ENCODE assay signal across 1 cellular context in genomic region chr17:72092710-72093322, GRCh38.
TF ChIP-seq lines count a peak whose summit lies in the region.

No MANE protein-coding gene starts in this region.

TF ChIP-seq in HepG2, 621 proteins besides CTCF, POLR2A, EP300 and RAD21 (continued from another document and continues in another):
- TF ChIP-seq TIGD3 (CRISPR knock-in tag; IDR thresholded peaks at IDR 0.05; ENCODE audit: borderline replicate concordance) (no peak), ZNF558 (CRISPR knock-in tag; IDR thresholded peaks at IDR 0.05; ENCODE audit: borderline replicate concordance) (peak; percentile 24; the same call in 1 of the 2 replicates), MLLT10 (CRISPR knock-in tag; IDR thresholded peaks at IDR 0.05) (no peak), ZNF83 (CRISPR knock-in tag; IDR thresholded peaks at IDR 0.05; ENCODE audit: borderline replicate concordance) (no peak), TP53 (CRISPR knock-in tag; conservative IDR thresholded peaks at IDR 0.05) (no peak), ZNF451 (CRISPR knock-in tag; IDR thresholded peaks at IDR 0.05) (peak; percentile 45; the same call in 1 of the 2 replicates), HNRNPLL (IDR thresholded peaks at IDR 0.05; ENCODE audit: low read depth, low read length, poor library complexity, severe bottlenecking) (no peak), ZNF362 (CRISPR knock-in tag; IDR thresholded peaks at IDR 0.05; ENCODE audit: borderline replicate concordance) (peak; percentile 48; the same call in 1 of the 2 replicates), ZNF205 (CRISPR knock-in tag; IDR thresholded peaks at IDR 0.05) (peak; percentile 62; the same call in 1 of the 2 replicates), CBX1 (IDR thresholded peaks at IDR 0.05; ENCODE audit: low read depth) (no peak), TBX3 (IDR thresholded peaks at IDR 0.05; ENCODE audit: borderline replicate concordance) (peak; percentile 79; the same call in 1 of the 2 replicates), ZNF891 (CRISPR knock-in tag; IDR thresholded peaks at IDR 0.05) (no peak), ZBTB42 (CRISPR knock-in tag; IDR thresholded peaks at IDR 0.05) (peak; percentile 99), THAP9 (CRISPR knock-in tag; IDR thresholded peaks at IDR 0.05; ENCODE audit: borderline replicate concordance) (no peak), PAX8 (CRISPR knock-in tag; IDR thresholded peaks at IDR 0.05; ENCODE audit: borderline replicate concordance) (no peak), ZNF232 (CRISPR knock-in tag; IDR thresholded peaks at IDR 0.05; ENCODE audit: borderline replicate concordance) (peak; percentile 56; the same call in 1 of the 2 replicates), PHF5A (CRISPR knock-in tag; IDR thresholded peaks at IDR 0.05; ENCODE audit: low read depth, unreplicated experiment) (no peak), NCOA1 (CRISPR knock-in tag; IDR thresholded peaks at IDR 0.05) (peak; percentile 93), ZNF790 (CRISPR knock-in tag; IDR thresholded peaks at IDR 0.05; ENCODE audit: borderline replicate concordance) (no peak), ZNF615 (CRISPR knock-in tag; IDR thresholded peaks at IDR 0.05; ENCODE audit: borderline replicate concordance) (no peak), MED13 (CRISPR knock-in tag; IDR thresholded peaks at IDR 0.05) (peak; percentile 83), NAIF1 (CRISPR knock-in tag; IDR thresholded peaks at IDR 0.05; ENCODE audit: borderline replicate concordance) (no peak; the same call in 1 of the 2 replicates), TARDBP (CRISPR knock-in tag; IDR thresholded peaks at IDR 0.05) (peak; percentile 93), NR3C1 (CRISPR knock-in tag; IDR thresholded peaks at IDR 0.05) (no peak), ZNF253 (CRISPR knock-in tag; IDR thresholded peaks at IDR 0.05; ENCODE audit: borderline replicate concordance) (no peak), ZBTB21 (CRISPR knock-in tag; IDR thresholded peaks at IDR 0.05) (0 out of 2 replicates have a peak, but pooled peaks have one; percentile 20), ZNF567 (CRISPR knock-in tag; IDR thresholded peaks at IDR 0.05; ENCODE audit: borderline replicate concordance) (peak; percentile 47; the same call in 1 of the 2 replicates), ZFX (CRISPR knock-in tag; IDR thresholded peaks at IDR 0.05; ENCODE audit: low read depth) (no peak), ZNF121 (CRISPR knock-in tag; IDR thresholded peaks at IDR 0.05) (no peak), ZNF446 (CRISPR knock-in tag; IDR thresholded peaks at IDR 0.05) (no peak), ZNF407 (CRISPR knock-in tag; IDR thresholded peaks at IDR 0.05; ENCODE audit: not compliant biosample characterization) (no peak), ZMAT5 (CRISPR knock-in tag; IDR thresholded peaks at IDR 0.05; ENCODE audit: borderline replicate concordance, low read depth) (no peak)
- TF ChIP-seq, protein P1, sequence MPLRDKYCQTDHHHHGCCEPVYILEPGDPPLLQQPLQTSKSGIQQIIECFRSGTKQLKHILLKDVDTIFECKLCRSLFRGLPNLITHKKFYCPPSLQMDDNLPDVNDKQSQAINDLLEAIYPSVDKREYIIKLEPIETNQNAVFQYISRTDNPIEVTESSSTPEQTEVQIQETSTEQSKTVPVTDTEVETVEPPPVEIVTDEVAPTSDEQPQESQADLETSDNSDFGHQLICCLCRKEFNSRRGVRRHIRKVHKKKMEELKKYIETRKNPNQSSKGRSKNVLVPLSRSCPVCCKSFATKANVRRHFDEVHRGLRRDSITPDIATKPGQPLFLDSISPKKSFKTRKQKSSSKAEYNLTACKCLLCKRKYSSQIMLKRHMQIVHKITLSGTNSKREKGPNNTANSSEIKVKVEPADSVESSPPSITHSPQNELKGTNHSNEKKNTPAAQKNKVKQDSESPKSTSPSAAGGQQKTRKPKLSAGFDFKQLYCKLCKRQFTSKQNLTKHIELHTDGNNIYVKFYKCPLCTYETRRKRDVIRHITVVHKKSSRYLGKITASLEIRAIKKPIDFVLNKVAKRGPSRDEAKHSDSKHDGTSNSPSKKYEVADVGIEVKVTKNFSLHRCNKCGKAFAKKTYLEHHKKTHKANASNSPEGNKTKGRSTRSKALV (CRISPR knock-in tag; IDR thresholded peaks at IDR 0.05), result no peak
- TF ChIP-seq, protein P2, sequence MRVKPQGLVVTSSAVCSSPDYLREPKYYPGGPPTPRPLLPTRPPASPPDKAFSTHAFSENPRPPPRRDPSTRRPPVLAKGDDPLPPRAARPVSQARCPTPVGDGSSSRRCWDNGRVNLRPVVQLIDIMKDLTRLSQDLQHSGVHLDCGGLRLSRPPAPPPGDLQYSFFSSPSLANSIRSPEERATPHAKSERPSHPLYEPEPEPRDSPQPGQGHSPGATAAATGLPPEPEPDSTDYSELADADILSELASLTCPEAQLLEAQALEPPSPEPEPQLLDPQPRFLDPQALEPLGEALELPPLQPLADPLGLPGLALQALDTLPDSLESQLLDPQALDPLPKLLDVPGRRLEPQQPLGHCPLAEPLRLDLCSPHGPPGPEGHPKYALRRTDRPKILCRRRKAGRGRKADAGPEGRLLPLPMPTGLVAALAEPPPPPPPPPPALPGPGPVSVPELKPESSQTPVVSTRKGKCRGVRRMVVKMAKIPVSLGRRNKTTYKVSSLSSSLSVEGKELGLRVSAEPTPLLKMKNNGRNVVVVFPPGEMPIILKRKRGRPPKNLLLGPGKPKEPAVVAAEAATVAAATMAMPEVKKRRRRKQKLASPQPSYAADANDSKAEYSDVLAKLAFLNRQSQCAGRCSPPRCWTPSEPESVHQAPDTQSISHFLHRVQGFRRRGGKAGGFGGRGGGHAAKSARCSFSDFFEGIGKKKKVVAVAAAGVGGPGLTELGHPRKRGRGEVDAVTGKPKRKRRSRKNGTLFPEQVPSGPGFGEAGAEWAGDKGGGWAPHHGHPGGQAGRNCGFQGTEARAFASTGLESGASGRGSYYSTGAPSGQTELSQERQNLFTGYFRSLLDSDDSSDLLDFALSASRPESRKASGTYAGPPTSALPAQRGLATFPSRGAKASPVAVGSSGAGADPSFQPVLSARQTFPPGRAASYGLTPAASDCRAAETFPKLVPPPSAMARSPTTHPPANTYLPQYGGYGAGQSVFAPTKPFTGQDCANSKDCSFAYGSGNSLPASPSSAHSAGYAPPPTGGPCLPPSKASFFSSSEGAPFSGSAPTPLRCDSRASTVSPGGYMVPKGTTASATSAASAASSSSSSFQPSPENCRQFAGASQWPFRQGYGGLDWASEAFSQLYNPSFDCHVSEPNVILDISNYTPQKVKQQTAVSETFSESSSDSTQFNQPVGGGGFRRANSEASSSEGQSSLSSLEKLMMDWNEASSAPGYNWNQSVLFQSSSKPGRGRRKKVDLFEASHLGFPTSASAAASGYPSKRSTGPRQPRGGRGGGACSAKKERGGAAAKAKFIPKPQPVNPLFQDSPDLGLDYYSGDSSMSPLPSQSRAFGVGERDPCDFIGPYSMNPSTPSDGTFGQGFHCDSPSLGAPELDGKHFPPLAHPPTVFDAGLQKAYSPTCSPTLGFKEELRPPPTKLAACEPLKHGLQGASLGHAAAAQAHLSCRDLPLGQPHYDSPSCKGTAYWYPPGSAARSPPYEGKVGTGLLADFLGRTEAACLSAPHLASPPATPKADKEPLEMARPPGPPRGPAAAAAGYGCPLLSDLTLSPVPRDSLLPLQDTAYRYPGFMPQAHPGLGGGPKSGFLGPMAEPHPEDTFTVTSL (CRISPR knock-in tag; IDR thresholded peaks at IDR 0.05; ENCODE audit: borderline replicate concordance), result peak; percentile 96; the same call in 1 of the 2 replicates
- TF ChIP-seq, protein P3, sequence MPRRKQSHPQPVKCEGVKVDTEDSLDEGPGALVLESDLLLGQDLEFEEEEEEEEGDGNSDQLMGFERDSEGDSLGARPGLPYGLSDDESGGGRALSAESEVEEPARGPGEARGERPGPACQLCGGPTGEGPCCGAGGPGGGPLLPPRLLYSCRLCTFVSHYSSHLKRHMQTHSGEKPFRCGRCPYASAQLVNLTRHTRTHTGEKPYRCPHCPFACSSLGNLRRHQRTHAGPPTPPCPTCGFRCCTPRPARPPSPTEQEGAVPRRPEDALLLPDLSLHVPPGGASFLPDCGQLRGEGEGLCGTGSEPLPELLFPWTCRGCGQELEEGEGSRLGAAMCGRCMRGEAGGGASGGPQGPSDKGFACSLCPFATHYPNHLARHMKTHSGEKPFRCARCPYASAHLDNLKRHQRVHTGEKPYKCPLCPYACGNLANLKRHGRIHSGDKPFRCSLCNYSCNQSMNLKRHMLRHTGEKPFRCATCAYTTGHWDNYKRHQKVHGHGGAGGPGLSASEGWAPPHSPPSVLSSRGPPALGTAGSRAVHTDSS (CRISPR knock-in tag; conservative IDR thresholded peaks at IDR 0.05), result no peak
